In the genomic region with DNA sequence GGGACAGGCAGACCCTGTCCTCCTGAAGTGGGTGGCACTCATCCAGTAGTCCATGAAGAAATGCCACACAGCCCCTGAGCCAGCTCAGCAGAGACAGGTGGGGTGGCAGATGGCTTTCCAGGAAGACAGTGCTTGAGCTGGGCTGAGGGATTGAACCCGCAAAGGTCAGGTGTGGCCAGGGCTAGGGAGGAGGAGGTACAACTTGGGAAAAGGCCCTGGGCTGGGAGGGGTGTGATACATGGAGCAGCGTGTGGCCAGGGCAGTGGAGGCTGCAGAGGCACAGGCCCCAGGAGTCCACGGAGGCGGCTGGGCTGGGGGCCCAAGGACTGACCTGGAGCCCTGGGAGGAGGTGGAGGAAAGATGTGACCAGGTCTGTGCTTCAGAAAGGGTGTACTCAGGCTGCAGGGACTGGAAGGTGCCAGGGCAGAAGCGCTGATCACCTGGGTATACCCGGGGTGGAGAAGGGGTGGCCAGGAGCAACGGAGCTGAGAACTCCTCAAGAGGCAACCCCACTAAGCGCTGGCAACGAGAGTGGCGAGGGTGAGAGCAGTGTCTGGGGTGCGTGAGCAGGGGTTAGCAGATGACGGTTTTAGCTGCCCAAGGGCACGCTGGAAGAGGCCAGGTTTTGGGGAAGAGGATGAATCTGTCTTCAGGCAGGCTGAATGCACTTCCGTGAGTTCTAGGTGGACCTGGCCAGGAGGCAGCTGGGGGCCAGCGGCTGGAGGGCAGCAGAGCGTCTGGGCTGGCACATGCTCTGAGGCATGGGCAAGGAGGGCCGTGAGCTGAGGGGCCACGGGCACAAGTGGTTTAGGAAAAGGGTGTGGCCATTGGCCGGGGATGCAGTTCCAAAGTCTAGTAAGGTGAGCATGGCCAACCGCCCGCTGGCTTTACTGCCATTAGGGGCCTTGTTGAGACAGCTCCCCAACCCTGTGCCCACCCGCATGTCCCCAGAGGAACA, we compare ENCODE assay signal across 26 cellular contexts. TPM values are rescaled to one million over a fixed set of nuclear protein-coding genes. Genes with fewer than 3 reads are reported as not detected.
DNase-seq lines count a peak whose midpoint lies in the region; ATAC-seq and TF ChIP-seq lines count a peak whose summit lies in the region.
"Had no signal": no experiment of that assay in that cellular context is flagged by ENCODE, and none has a peak within 500 bp of the region (broad histone marks: within the 10 kb centered on the region; RNA-seq: fewer than 3 reads in every experiment).

No MANE protein-coding gene starts in this region.

- peak overlapping the region; percentile 73 for H3K4me3 Mint-ChIP-seq in endothelial cell (ENCODE audit: unreplicated experiment)
- no peak overlapping the region for H3K4me3 Mint-ChIP-seq in activated CD4-positive, alpha-beta memory T cell treated with anti-CD3 and anti-CD28 coated beads for 36 hours
- H3K4me3 Mint-ChIP-seq: activated CD8-positive, alpha-beta T cell treated with anti-CD3 and anti-CD28 coated beads for 36 hours; activated naive CD8-positive, alpha-beta T cell; endodermal cell had no signal

- H3K27me3 Mint-ChIP-seq in endothelial cell (ENCODE audit: unreplicated experiment) = peaks cover 17% of the 10 kb centered on the region
- peaks cover 9% of the 10 kb centered on the region for H3K27me3 Mint-ChIP-seq in activated CD4-positive, alpha-beta memory T cell treated with anti-CD3 and anti-CD28 coated beads for 36 hours
- H3K27me3 Mint-ChIP-seq: activated naive CD8-positive, alpha-beta T cell had no signal

- H3K36me3 Mint-ChIP-seq in endothelial cell (ENCODE audit: low read depth, unreplicated experiment) = peaks cover 8% of the 10 kb centered on the region
- H3K36me3 Mint-ChIP-seq in activated CD4-positive, alpha-beta memory T cell treated with anti-CD3 and anti-CD28 coated beads for 36 hours = no peaks in the 10 kb centered on the region

- TF ChIP-seq POLR2A in prostate gland (IDR thresholded peaks at IDR 0.05) = no peak

- DNase-seq in left ventricle myocardium superior (peak; percentile 30), left ventricle myocardium inferior (no peak), RWPE1 (ENCODE audit: low spot score) (no peak), endothelial cell (ENCODE audit: low spot score) (no peak), prostate gland (ENCODE audit: low spot score) (no peak)
- no peak for DNase-seq in central memory CD4-positive, alpha-beta T cell
- no peak for DNase-seq in activated CD4-positive, alpha-beta memory T cell treated with anti-CD3 and anti-CD28 coated beads for 36 hours
- DNase-seq: activated CD4-positive, CD25-positive, alpha-beta regulatory T cell; activated CD8-positive, alpha-beta T cell treated with anti-CD3 and anti-CD28 coated beads for 36 hours; activated T-cell treated with anti-CD3 and anti-CD28 coated beads, Interleukin-2, amount 50 U/mL, for 48 hours; endodermal cell; NCI-H1092 treated with DMSO at 0.1 percent for 48 hours; NCI-H748 treated with DMSO at 0.1 percent for 48 hours; retina; SJCRH30; stimulated activated CD4-positive, alpha-beta T cell treated with anti-CD3 and anti-CD28 coated beads, Interleukin-12 subunit alpha, Interleukin-12 subunit beta, amount 100 ng/mL, for 4 hours; upper lobe of right lung had no signal

- CTCF ChIA-PET in RWPE1 (lab: Yijun Ruan, JAX) = interaction anchor here (0.9 kb wide), 2 partner anchors 13 to 243 kb away, joined by 3 to 4 read pairs; no protein-coding TSS in a partner anchor
- CTCF ChIA-PET in activated CD4-positive, alpha-beta memory T cell treated with anti-CD3 and anti-CD28 coated beads for 36 hours (lab: Charles Lee) = interaction anchor here (1.2 to 9.8 kb wide), 2 partner anchors 11 to 39 kb away, joined by 3 to 56 read pairs; a partner anchor contains a TSS

- no peaks in the 10 kb centered on the region for H3K9me3 Mint-ChIP-seq in endothelial cell (ENCODE audit: unreplicated experiment)
- no peaks in the 10 kb centered on the region for H3K9me3 Mint-ChIP-seq in activated CD4-positive, alpha-beta memory T cell treated with anti-CD3 and anti-CD28 coated beads for 36 hours
- H3K9me3 Mint-ChIP-seq: activated CD8-positive, alpha-beta T cell treated with anti-CD3 and anti-CD28 coated beads for 36 hours; endodermal cell had no signal

- ATAC-seq in left ventricle myocardium superior = no peak
- no peak for ATAC-seq in GM21526 (IDR thresholded peaks at IDR 0.05; ENCODE audit: low FRiP score, unreplicated experiment)
- ATAC-seq: activated CD8-positive, alpha-beta T cell treated with anti-CD3 and anti-CD28 coated beads for 36 hours; left lung; upper lobe of right lung had no signal

- intact Hi-C loops in left ventricle myocardium superior (cut with micrococcal nuclease) (no loop called here), left ventricle myocardium inferior (cut with micrococcal nuclease) (no loop called here), prostate gland (cut with DNase I) (no loop called here)
- intact Hi-C loops in activated CD4-positive, alpha-beta memory T cell treated with anti-CD3 and anti-CD28 coated beads for 36 hours (cut with micrococcal nuclease) = no loop called here

- H3K4me1 Mint-ChIP-seq in endothelial cell (ENCODE audit: unreplicated experiment) = peaks cover 8% of the 10 kb centered on the region
- peaks cover 23% of the 10 kb centered on the region for H3K4me1 Mint-ChIP-seq in activated CD4-positive, alpha-beta memory T cell treated with anti-CD3 and anti-CD28 coated beads for 36 hours (ENCODE audit: low read depth)

- H3K4me3 ChIP-seq in left ventricle myocardium inferior (no peak overlapping the region), prostate gland (no peak overlapping the region)
- H3K4me3 ChIP-seq: left lung, SJCRH30, upper lobe of right lung had no signal

- POLR2A ChIA-PET in RWPE1 (lab: Yijun Ruan, JAX; ENCODE audit: low non-redundant PET) = interaction anchor here (0.6 kb wide), 1 partner anchor 14 kb away, joined by 3 read pairs; no protein-coding TSS in a partner anchor
- POLR2A ChIA-PET in activated CD4-positive, alpha-beta memory T cell treated with anti-CD3 and anti-CD28 coated beads for 36 hours (lab: Charles Lee) = no interaction called here

- no peak overlapping the region for H3K27ac Mint-ChIP-seq in endothelial cell (ENCODE audit: unreplicated experiment)
- H3K27ac Mint-ChIP-seq in activated CD4-positive, alpha-beta memory T cell treated with anti-CD3 and anti-CD28 coated beads for 36 hours = no peak overlapping the region
- H3K27ac Mint-ChIP-seq: activated CD8-positive, alpha-beta T cell treated with anti-CD3 and anti-CD28 coated beads for 36 hours; activated naive CD8-positive, alpha-beta T cell; endodermal cell had no signal

- H3K27ac ChIP-seq in left ventricle myocardium inferior (replicated peaks) (no peak overlapping the region), RWPE1 (peak overlapping the region; percentile 91), prostate gland (peak overlapping the region; percentile 47 to 74)
- H3K27ac ChIP-seq: left lung, SJCRH30, upper lobe of right lung had no signal

- H3K27me3 ChIP-seq in left ventricle myocardium inferior (ENCODE audit: low read depth) = peaks cover 36% of the 10 kb centered on the region
- no peaks in the 10 kb centered on the region for H3K27me3 ChIP-seq in prostate gland (replicated peaks; ENCODE audit: insufficient read depth)

- H3K36me3 ChIP-seq in left ventricle myocardium inferior (no peaks in the 10 kb centered on the region), prostate gland (no peaks in the 10 kb centered on the region)
- H3K36me3 ChIP-seq: left lung, SJCRH30, upper lobe of right lung had no signal

- H3K4me1 ChIP-seq in left ventricle myocardium inferior = peaks cover 52% of the 10 kb centered on the region
- peaks cover 13% of the 10 kb centered on the region for H3K4me1 ChIP-seq in prostate gland (replicated peaks)

- H3K9me3 ChIP-seq in left ventricle myocardium inferior (replicated peaks) (no peaks in the 10 kb centered on the region), prostate gland (no peaks in the 10 kb centered on the region)
- H3K9me3 ChIP-seq: left lung, SJCRH30, upper lobe of right lung had no signal

- no peak for TF ChIP-seq CTCF in left ventricle myocardium inferior (IDR thresholded peaks at IDR 0.05; ENCODE audit: borderline replicate concordance)
- TF ChIP-seq CTCF in RWPE1 (conservative IDR thresholded peaks at IDR 0.05; ENCODE audit: low read depth) = no peak
- no peak for TF ChIP-seq CTCF in endothelial cell (IDR thresholded peaks at IDR 0.05; ENCODE audit: unreplicated experiment)
- no peak for TF ChIP-seq CTCF in prostate gland (IDR thresholded peaks at IDR 0.05)

- WGBS in prostate gland = 86% methylated on average over 21 of the region's 22 CpGs

RNA-seq across cellular contexts. Expression of a gene that starts 3.9 kb away (rescaled TPM):
- total RNA-seq in left ventricle myocardium superior (73.0 TPM), left ventricle myocardium inferior (64.1 TPM), endothelial cell (ENCODE audit: unreplicated experiment) (88.4 TPM), prostate gland (100 to 1,000 TPM in 1 of 2 donors, 10 to 100 TPM in 1; 76.6 to 124 TPM)
- total RNA-seq in activated CD4-positive, alpha-beta memory T cell treated with anti-CD3 and anti-CD28 coated beads for 36 hours = 10 to 100 TPM; 83.4 to 85.3 TPM

RNA-seq across cellular contexts. Expression of a gene that starts 7.7 kb away (rescaled TPM):
- total RNA-seq in left ventricle myocardium superior (2.2 TPM), left ventricle myocardium inferior (2.1 TPM), endothelial cell (ENCODE audit: unreplicated experiment) (1.2 TPM), prostate gland (10 to 100 TPM in 1 of 2 donors, 1 to 10 TPM in 1; 9.5 to 45.0 TPM)
- total RNA-seq in activated CD4-positive, alpha-beta memory T cell treated with anti-CD3 and anti-CD28 coated beads for 36 hours = under 1 TPM; 0.21 to 0.36 TPM

RNA-seq across cellular contexts. Expression of a gene that starts 12.7 kb away (rescaled TPM):
- total RNA-seq in left ventricle myocardium superior (74.2 TPM), left ventricle myocardium inferior (71.4 TPM), endothelial cell (ENCODE audit: unreplicated experiment) (73.0 TPM), prostate gland (100 to 1,000 TPM; 181 to 335 TPM)
- total RNA-seq in activated CD4-positive, alpha-beta memory T cell treated with anti-CD3 and anti-CD28 coated beads for 36 hours = 10 to 100 TPM; 42.3 to 45.2 TPM

RNA-seq across cellular contexts. Expression of a gene that starts 38.4 kb away (rescaled TPM):
- 9.1 TPM for total RNA-seq in left ventricle myocardium superior
- 7.7 TPM for total RNA-seq in left ventricle myocardium inferior
- 0.80 TPM for total RNA-seq in endothelial cell (ENCODE audit: unreplicated experiment)
- 10 to 100 TPM in 1 of 2 donors, 1 to 10 TPM in 1; 3.6 to 10.1 TPM for total RNA-seq in prostate gland
- 1 to 10 TPM; 3.8 to 4.2 TPM for total RNA-seq in activated CD4-positive, alpha-beta memory T cell treated with anti-CD3 and anti-CD28 coated beads for 36 hours

RNA-seq across cellular contexts. Expression of a gene that starts 39.5 kb away (rescaled TPM):
- total RNA-seq in left ventricle myocardium superior (0.59 TPM), left ventricle myocardium inferior (0.41 TPM), endothelial cell (ENCODE audit: unreplicated experiment) (0.49 TPM), prostate gland (under 1 TPM in 1 of 2 donors, not detected in 1; 0.40 TPM)
- total RNA-seq in activated CD4-positive, alpha-beta memory T cell treated with anti-CD3 and anti-CD28 coated beads for 36 hours = not detected
- total RNA-seq: activated CD8-positive, alpha-beta T cell treated with anti-CD3 and anti-CD28 coated beads for 36 hours; Daoy; fibroblast of lung; left lung; LHCN-M2; mononuclear cell; OCI-LY7; SJCRH30; T-helper 1 cell treated with Interleukin-12 subunit alpha and Interleukin-12 subunit beta and Interleukin-4 antibody, amounts not matched to agents 30 ng/mL and 1 ng/mL, for 36 hours; upper lobe of right lung had no signal
